ENCODE assay signal across 13 cellular contexts in the genomic region with DNA sequence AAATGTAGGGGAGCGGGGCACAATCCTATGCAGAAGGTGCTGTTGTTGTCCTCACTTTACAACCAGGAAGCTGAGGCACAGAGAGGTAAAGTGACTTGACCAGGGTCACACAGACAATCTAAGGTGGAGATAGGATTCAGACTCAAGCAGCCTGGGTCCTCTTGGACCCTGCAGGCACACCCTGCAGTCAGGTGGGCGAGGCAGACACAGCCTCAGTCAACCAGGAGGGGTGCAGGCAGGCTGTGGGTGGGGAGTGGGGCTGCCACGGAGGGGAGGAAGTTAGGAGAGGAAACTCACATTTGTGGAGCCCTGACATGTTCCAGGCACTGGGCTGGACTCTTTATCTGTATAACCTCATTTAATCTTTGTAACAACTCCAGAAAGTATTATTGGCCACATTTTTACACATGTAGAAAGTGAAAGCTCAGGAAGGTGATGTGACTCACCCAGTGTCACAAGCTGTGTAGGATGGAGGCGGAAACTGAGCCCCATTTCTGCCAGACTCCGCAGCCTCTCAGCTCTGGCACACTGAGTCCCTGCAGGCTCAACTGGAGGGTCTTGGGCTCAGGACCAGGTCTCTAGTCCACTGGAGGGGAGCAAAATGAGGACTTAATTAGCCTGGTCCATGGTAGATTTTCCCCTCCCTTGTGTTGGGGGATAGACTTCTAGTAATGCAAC. TPM values are rescaled to one million over a fixed set of nuclear protein-coding genes. Genes with fewer than 3 reads are reported as not detected.
DNase-seq lines count a peak whose midpoint lies in the region; ATAC-seq and TF ChIP-seq lines count a peak whose summit lies in the region.
"Had no signal": no experiment of that assay in that cellular context is flagged by ENCODE, and none has a peak within 500 bp of the region (broad histone marks: within the 10 kb centered on the region; RNA-seq: fewer than 3 reads in every experiment).

No MANE protein-coding gene starts in this region.

- intact Hi-C loops in lower lobe of right lung (cut with DNase I), result no loop called here

- H3K4me1 ChIP-seq in lower lobe of right lung, result no peaks in the 10 kb centered on the region

- H3K27me3 ChIP-seq in lower lobe of right lung (ENCODE audit: low read depth), result peaks cover 11% of the 10 kb centered on the region

- peaks cover 35% of the 10 kb centered on the region for H3K27me3 Mint-ChIP-seq in activated T-cell treated with anti-CD3 and anti-CD28 coated beads, Interleukin-2, amount 50 U/mL, for 24 hours
- H3K27me3 Mint-ChIP-seq in stimulated activated naive CD8-positive, alpha-beta T cell treated with anti-CD3 and anti-CD28 coated beads, Interleukin-15, Interleukin-2, amounts not matched to agents 100 ng/mL and 50 ng/mL, for 24 hours, result peaks cover 25% of the 10 kb centered on the region

- peak; percentile 21 to 49 for ATAC-seq in lower lobe of right lung

- peaks cover 6% of the 10 kb centered on the region for H3K9me3 ChIP-seq in lower lobe of right lung

- peaks cover 8% of the 10 kb centered on the region for H3K9me3 Mint-ChIP-seq in activated T-cell treated with anti-CD3 and anti-CD28 coated beads, Interleukin-2, amount 50 U/mL, for 24 hours
- H3K9me3 Mint-ChIP-seq in stimulated activated naive CD8-positive, alpha-beta T cell treated with anti-CD3 and anti-CD28 coated beads, Interleukin-15, Interleukin-2, amounts not matched to agents 100 ng/mL and 50 ng/mL, for 24 hours, result peaks cover 5% of the 10 kb centered on the region

- no peaks in the 10 kb centered on the region for H3K36me3 ChIP-seq in lower lobe of right lung

- no peak overlapping the region for H3K4me3 ChIP-seq in lower lobe of right lung

- TF ChIP-seq CTCF in lower lobe of right lung (IDR thresholded peaks at IDR 0.05), result no peak

- peak; percentile 77 for DNase-seq in activated effector memory CD4-positive, alpha-beta T cell treated with anti-CD3 and anti-CD28 coated beads, Interleukin-2, amount 50 U/mL, for 16 hours
- DNase-seq in activated effector memory CD4-positive, alpha-beta T cell treated with Interleukin-2 at 50 U/mL for 16 hours, result no peak
- DNase-seq in activated T-cell treated with anti-CD3 and anti-CD28 coated beads, Interleukin-2, amount 50 U/mL, for 24 hours, result peak; percentile 52
- DNase-seq in lower lobe of right lung, result no peak
- DNase-seq in middle frontal gyrus (ENCODE audit: extremely low spot score, low spot score), result no peak
- DNase-seq in COLO668 (lab: John Stamatoyannopoulos, UW; ENCODE audit: unreplicated experiment), result no peak
- DNase-seq in HK-2 (ENCODE audit: unreplicated experiment), result no peak
- DNase-seq: GOT3, hypothalamus, NCI-H524 treated with DMSO at 0.1 percent for 48 hours, SW 1271 had no signal

- H3K4me3 Mint-ChIP-seq in activated T-cell treated with anti-CD3 and anti-CD28 coated beads, Interleukin-2, amount 50 U/mL, for 24 hours, result peak overlapping the region; percentile 36
- peak overlapping the region; percentile 28 for H3K4me3 Mint-ChIP-seq in stimulated activated naive CD8-positive, alpha-beta T cell treated with anti-CD3 and anti-CD28 coated beads, Interleukin-15, Interleukin-2, amounts not matched to agents 100 ng/mL and 50 ng/mL, for 24 hours

- no peaks in the 10 kb centered on the region for H3K36me3 Mint-ChIP-seq in activated T-cell treated with anti-CD3 and anti-CD28 coated beads, Interleukin-2, amount 50 U/mL, for 24 hours (ENCODE audit: low read depth)
- H3K36me3 Mint-ChIP-seq in stimulated activated naive CD8-positive, alpha-beta T cell treated with anti-CD3 and anti-CD28 coated beads, Interleukin-15, Interleukin-2, amounts not matched to agents 100 ng/mL and 50 ng/mL, for 24 hours (ENCODE audit: low read depth), result no peaks in the 10 kb centered on the region

- no peak overlapping the region for H3K27ac ChIP-seq in lower lobe of right lung

- H3K4me1 Mint-ChIP-seq in activated T-cell treated with anti-CD3 and anti-CD28 coated beads, Interleukin-2, amount 50 U/mL, for 24 hours (ENCODE audit: low read depth), result peaks cover 30% of the 10 kb centered on the region
- peaks cover 42% of the 10 kb centered on the region for H3K4me1 Mint-ChIP-seq in stimulated activated naive CD8-positive, alpha-beta T cell treated with anti-CD3 and anti-CD28 coated beads, Interleukin-15, Interleukin-2, amounts not matched to agents 100 ng/mL and 50 ng/mL, for 24 hours (ENCODE audit: low read depth)

- H3K27ac Mint-ChIP-seq in activated T-cell treated with anti-CD3 and anti-CD28 coated beads, Interleukin-2, amount 50 U/mL, for 24 hours, result peak overlapping the region; percentile 75
- H3K27ac Mint-ChIP-seq in stimulated activated naive CD8-positive, alpha-beta T cell treated with anti-CD3 and anti-CD28 coated beads, Interleukin-15, Interleukin-2, amounts not matched to agents 100 ng/mL and 50 ng/mL, for 24 hours, result peak overlapping the region; percentile 79

RNA-seq across cellular contexts. Expression of a gene that starts 24.9 kb away (rescaled TPM):
- 0.71 TPM for total RNA-seq in lower lobe of right lung
- total RNA-seq: M059J had no signal

Comparison
In these comparisons a context has a peak if more than half of its experiments do, and no peak if none do; other contexts are left out.
1. DNase-seq: peak in activated effector memory CD4-positive, alpha-beta T cell treated with anti-CD3 and anti-CD28 coated beads, Interleukin-2, amount 50 U/mL, for 16 hours (single experiment) and activated T-cell treated with anti-CD3 and anti-CD28 coated beads, Interleukin-2, amount 50 U/mL, for 24 hours (single experiment); none in activated effector memory CD4-positive, alpha-beta T cell treated with Interleukin-2 at 50 U/mL for 16 hours (single experiment), lower lobe of right lung (single experiment), middle frontal gyrus (single experiment), COLO668 (single experiment) and HK-2 (single experiment).